ENCODE assay signal across 1 cellular context in genomic region chr3:66497288-66497972, GRCh38.
A peak's percentile ranks its signal among the peaks of the same experiment; 100 is the strongest.
TF ChIP-seq lines count a peak whose summit lies in the region.

No MANE protein-coding gene starts in this region.

TF ChIP-seq in HEK293, 187 proteins besides CTCF, POLR2A, EP300 and RAD21 (continued from another document):
- peak; percentile 27; the same call in 1 of the 2 replicates for TF ChIP-seq ZNF18 (tag by site-specific recombination; IDR thresholded peaks at IDR 0.05)
- TF ChIP-seq ZNF350 (tag by site-specific recombination; IDR thresholded peaks at IDR 0.05), result no peak
- TF ChIP-seq ZNF677 (tag by site-specific recombination; IDR thresholded peaks at IDR 0.05), result no peak
- TF ChIP-seq SCRT2 (tag by site-specific recombination; IDR thresholded peaks at IDR 0.05), result peak; percentile 73
- no peak for TF ChIP-seq ZNF157 (tag by site-specific recombination; IDR thresholded peaks at IDR 0.05)
- TF ChIP-seq, protein P1, sequence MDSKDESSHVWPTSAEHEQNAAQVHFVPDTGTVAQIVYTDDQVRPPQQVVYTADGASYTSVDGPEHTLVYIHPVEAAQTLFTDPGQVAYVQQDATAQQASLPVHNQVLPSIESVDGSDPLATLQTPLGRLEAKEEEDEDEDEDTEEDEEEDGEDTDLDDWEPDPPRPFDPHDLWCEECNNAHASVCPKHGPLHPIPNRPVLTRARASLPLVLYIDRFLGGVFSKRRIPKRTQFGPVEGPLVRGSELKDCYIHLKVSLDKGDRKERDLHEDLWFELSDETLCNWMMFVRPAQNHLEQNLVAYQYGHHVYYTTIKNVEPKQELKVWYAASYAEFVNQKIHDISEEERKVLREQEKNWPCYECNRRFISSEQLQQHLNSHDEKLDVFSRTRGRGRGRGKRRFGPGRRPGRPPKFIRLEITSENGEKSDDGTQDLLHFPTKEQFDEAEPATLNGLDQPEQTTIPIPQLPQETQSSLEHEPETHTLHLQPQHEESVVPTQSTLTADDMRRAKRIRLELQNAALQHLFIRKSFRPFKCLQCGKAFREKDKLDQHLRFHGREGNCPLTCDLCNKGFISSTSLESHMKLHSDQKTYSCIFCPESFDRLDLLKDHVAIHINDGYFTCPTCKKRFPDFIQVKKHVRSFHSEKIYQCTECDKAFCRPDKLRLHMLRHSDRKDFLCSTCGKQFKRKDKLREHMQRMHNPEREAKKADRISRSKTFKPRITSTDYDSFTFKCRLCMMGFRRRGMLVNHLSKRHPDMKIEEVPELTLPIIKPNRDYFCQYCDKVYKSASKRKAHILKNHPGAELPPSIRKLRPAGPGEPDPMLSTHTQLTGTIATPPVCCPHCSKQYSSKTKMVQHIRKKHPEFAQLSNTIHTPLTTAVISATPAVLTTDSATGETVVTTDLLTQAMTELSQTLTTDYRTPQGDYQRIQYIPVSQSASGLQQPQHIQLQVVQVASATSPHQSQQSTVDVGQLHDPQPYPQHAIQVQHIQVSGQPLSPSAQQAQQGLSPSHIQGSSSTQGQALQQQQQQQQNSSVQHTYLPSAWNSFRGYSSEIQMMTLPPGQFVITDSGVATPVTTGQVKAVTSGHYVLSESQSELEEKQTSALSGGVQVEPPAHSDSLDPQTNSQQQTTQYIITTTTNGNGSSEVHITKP (tag by site-specific recombination; IDR thresholded peaks at IDR 0.05), result peak; percentile 52; the same call in 1 of the 2 replicates
- TF ChIP-seq ZIC2 (tag by site-specific recombination; IDR thresholded peaks at IDR 0.05), result peak; percentile 34; the same call in 1 of the 2 replicates
- no peak for TF ChIP-seq ZNF211 (tag by site-specific recombination; IDR thresholded peaks at IDR 0.05; ENCODE audit: low read depth)
